10 cellular contexts compared by ENCODE assay signal in the genomic region with DNA sequence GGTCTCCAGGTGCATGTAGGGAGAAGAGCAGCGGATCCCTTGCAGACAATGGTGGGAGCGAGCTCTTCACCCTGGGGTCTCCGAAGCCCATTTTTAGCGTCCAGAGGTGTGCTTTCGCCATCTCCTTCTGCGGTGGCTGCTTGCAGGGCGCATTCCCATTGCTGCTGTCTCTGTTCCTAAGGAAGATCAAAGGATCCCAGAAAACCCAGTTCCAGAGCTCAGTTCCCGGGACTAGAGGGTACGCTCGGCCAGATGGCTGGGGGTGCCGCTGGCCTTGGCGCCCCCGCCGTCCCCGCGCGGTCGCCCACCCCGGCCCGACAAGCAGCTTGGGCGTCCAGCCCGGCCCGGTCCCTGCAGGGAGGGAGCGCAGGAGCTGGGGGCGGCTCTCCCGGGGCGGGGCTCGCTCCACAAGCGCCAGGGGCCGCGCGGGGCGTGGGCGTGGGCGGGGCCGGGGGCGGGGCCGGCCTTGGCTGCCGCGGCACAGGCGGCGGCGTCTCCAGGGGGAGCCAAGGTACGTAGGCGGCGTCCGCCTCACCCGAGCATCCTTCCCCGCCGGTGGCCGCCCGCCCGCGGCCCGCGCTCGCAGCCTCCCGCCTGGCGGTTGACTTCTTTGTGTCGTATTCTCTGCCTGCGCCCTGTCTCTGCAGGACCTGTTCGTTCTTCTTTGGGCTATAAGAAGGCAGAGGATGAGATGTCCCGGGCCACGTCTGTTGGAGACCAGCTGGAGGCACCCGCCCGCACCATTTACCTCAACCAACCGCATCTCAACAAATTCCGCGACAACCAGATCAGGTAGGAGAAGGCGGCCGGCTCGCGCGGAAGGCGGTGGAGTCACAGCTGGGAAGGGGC.
A peak's percentile ranks its signal among the peaks of the same experiment; 100 is the strongest.
DNase-seq lines count a peak whose midpoint lies in the region; ATAC-seq and TF ChIP-seq lines count a peak whose summit lies in the region.
"Had no signal": no experiment of that assay in that cellular context is flagged by ENCODE, and none has a peak within 500 bp of the region (broad histone marks: within the 10 kb centered on the region; RNA-seq: fewer than 3 reads in every experiment).

No MANE protein-coding gene starts in this region.

- in situ Hi-C loops in GM23248 (cut with MboI), result no loop called here

- peak overlapping the region; percentile 67 for H3K4me3 Mint-ChIP-seq in endodermal cell
- no peak overlapping the region for H3K4me3 Mint-ChIP-seq in stimulated activated effector memory CD8-positive, alpha-beta T cell treated with anti-CD3 and anti-CD28 coated beads, Interleukin-12 subunit alpha, Interleukin-12 subunit beta, amount 100 ng/mL, for 72 hours

- peaks cover 2% of the 10 kb centered on the region for H3K4me1 Mint-ChIP-seq in endodermal cell
- H3K4me1 Mint-ChIP-seq in stimulated activated effector memory CD8-positive, alpha-beta T cell treated with anti-CD3 and anti-CD28 coated beads, Interleukin-12 subunit alpha, Interleukin-12 subunit beta, amount 100 ng/mL, for 72 hours, result peaks cover 6% of the 10 kb centered on the region

- H3K79me2 ChIP-seq in GM23248 (ENCODE audit: insufficient read depth), result no peaks in the 10 kb centered on the region

- no peaks in the 10 kb centered on the region for H3K9me2 ChIP-seq in GM23248 (ENCODE audit: insufficient read depth)

- H3K27ac ChIP-seq in endodermal cell (ENCODE audit: low read depth, low read length) (no peak overlapping the region), GM23248 (no peak overlapping the region)
- H3K27ac ChIP-seq: BLaER1 treated with 17β-estradiol and CSF1 and Interleukin-3, amounts not matched to agents 10 nM and 100 nM had no signal

- no peak overlapping the region for H3K27ac Mint-ChIP-seq in endodermal cell
- no peak overlapping the region for H3K27ac Mint-ChIP-seq in stimulated activated effector memory CD8-positive, alpha-beta T cell treated with anti-CD3 and anti-CD28 coated beads, Interleukin-12 subunit alpha, Interleukin-12 subunit beta, amount 100 ng/mL, for 72 hours
- H3K27ac Mint-ChIP-seq: IgD-negative memory B cell had no signal

- peak; percentile 35 for TF ChIP-seq CTCF in endodermal cell (conservative IDR thresholded peaks at IDR 0.05)

- no peak overlapping the region for H3K9ac ChIP-seq in endodermal cell (ENCODE audit: extremely low read depth, low read length, poor library complexity, severe bottlenecking)
- no peak overlapping the region for H3K9ac ChIP-seq in GM23248
- H3K9ac ChIP-seq: BLaER1 treated with 17β-estradiol and CSF1 and Interleukin-3, amounts not matched to agents 10 nM and 100 nM had no signal

- DNase-seq in activated CD4-positive, alpha-beta T cell treated with anti-CD3 and anti-CD28 coated beads for 48 hours, result peak; percentile 10
- no peak for DNase-seq in activated CD4-positive, alpha-beta T cell treated with anti-CD3 and anti-CD28 coated beads, Interleukin-2, amount 50 U/mL, for 4 hours
- DNase-seq in NCI-H524 (lab: John Stamatoyannopoulos, UW) (peak; percentile 60 to 83), endodermal cell (peak; percentile 91), skeletal muscle cell (ENCODE audit: low read depth) (no peak), GM23248 (no peak)
- no peak for DNase-seq in stimulated activated effector memory CD8-positive, alpha-beta T cell treated with anti-CD3 and anti-CD28 coated beads, Interleukin-12 subunit alpha, Interleukin-12 subunit beta, amount 100 ng/mL, for 72 hours (ENCODE audit: low spot score in 2 of 2)

- peaks cover 32% of the 10 kb centered on the region for H3K27me3 ChIP-seq in endodermal cell (ENCODE audit: control insufficient read depth, insufficient read depth, low read length, poor library complexity, severe bottlenecking)
- H3K27me3 ChIP-seq in GM23248 (replicated peaks; ENCODE audit: insufficient read depth), result peaks cover 16% of the 10 kb centered on the region; the same call in 1 of the 2 replicates
- H3K27me3 ChIP-seq: BLaER1 treated with 17β-estradiol and CSF1 and Interleukin-3, amounts not matched to agents 10 nM and 100 nM had no signal

- no peaks in the 10 kb centered on the region for H3K9me3 ChIP-seq in endodermal cell (ENCODE audit: control insufficient read depth, low read length)
- no peaks in the 10 kb centered on the region for H3K9me3 ChIP-seq in GM23248 (ENCODE audit: low read depth)

- H3K27me3 Mint-ChIP-seq in endodermal cell (ENCODE audit: insufficient read depth), result peaks cover 50% of the 10 kb centered on the region

- no peaks in the 10 kb centered on the region for H3K9me3 Mint-ChIP-seq in endodermal cell
- no peaks in the 10 kb centered on the region for H3K9me3 Mint-ChIP-seq in stimulated activated effector memory CD8-positive, alpha-beta T cell treated with anti-CD3 and anti-CD28 coated beads, Interleukin-12 subunit alpha, Interleukin-12 subunit beta, amount 100 ng/mL, for 72 hours

- H3K4me3 ChIP-seq in endodermal cell (ENCODE audit: low read length), result peak overlapping the region; percentile 76
- H3K4me3 ChIP-seq in skeletal muscle cell (ENCODE audit: low read depth, low read length), result peak overlapping the region; percentile 34
- H3K4me3 ChIP-seq in GM23248, result no peak overlapping the region
- H3K4me3 ChIP-seq: BLaER1 treated with 17β-estradiol and CSF1 and Interleukin-3, amounts not matched to agents 10 nM and 100 nM had no signal

- H4K20me1 ChIP-seq in GM23248 (ENCODE audit: insufficient read depth), result no peaks in the 10 kb centered on the region
- H4K20me1 ChIP-seq: BLaER1 treated with 17β-estradiol and CSF1 and Interleukin-3, amounts not matched to agents 10 nM and 100 nM had no signal

- H3K4me2 ChIP-seq in GM23248 (ENCODE audit: unreplicated experiment), result no peak overlapping the region
- H3K4me2 ChIP-seq: BLaER1 treated with 17β-estradiol and CSF1 and Interleukin-3, amounts not matched to agents 10 nM and 100 nM had no signal

- H2AFZ ChIP-seq in GM23248, result no peak overlapping the region

- no peak for ATAC-seq in stimulated activated effector memory CD8-positive, alpha-beta T cell treated with anti-CD3 and anti-CD28 coated beads, Interleukin-12 subunit alpha, Interleukin-12 subunit beta, amount 100 ng/mL, for 72 hours
- no peak for ATAC-seq in GM18498 (IDR thresholded peaks at IDR 0.05; ENCODE audit: unreplicated experiment)

- H3F3A ChIP-seq in GM23248 (ENCODE audit: insufficient read depth), result no peaks in the 10 kb centered on the region

- WGBS in endodermal cell (ENCODE audit: insufficient coverage in 1 of 2, insufficient read length in 1 of 2), 2 experiments, result 4 to 14% methylated on average over 12 to 75 of the region's 75 CpGs
- WGBS in GM23248 (ENCODE audit: low coverage in 1 of 2, low lambda C conversion rate in 2 of 2, missing lambda C conversion rate in 2 of 2), 2 experiments, result 6 to 8% methylated on average over 36 to 50 of the region's 75 CpGs

- H3K36me3 Mint-ChIP-seq in endodermal cell (ENCODE audit: low read depth), result no peaks in the 10 kb centered on the region
- no peaks in the 10 kb centered on the region for H3K36me3 Mint-ChIP-seq in stimulated activated effector memory CD8-positive, alpha-beta T cell treated with anti-CD3 and anti-CD28 coated beads, Interleukin-12 subunit alpha, Interleukin-12 subunit beta, amount 100 ng/mL, for 72 hours
- H3K36me3 Mint-ChIP-seq: IgD-negative memory B cell had no signal

- H3K4me1 ChIP-seq in endodermal cell (ENCODE audit: control insufficient read depth, insufficient read depth, low read length) (no peaks in the 10 kb centered on the region), GM23248 (ENCODE audit: insufficient read depth) (no peaks in the 10 kb centered on the region)

- H3K36me3 ChIP-seq in endodermal cell (ENCODE audit: control insufficient read depth, insufficient read depth, low read length) (no peaks in the 10 kb centered on the region), GM23248 (ENCODE audit: low read depth) (no peaks in the 10 kb centered on the region)
- H3K36me3 ChIP-seq: BLaER1 treated with 17β-estradiol and CSF1 and Interleukin-3, amounts not matched to agents 10 nM and 100 nM had no signal

Comparison
In these comparisons a context has a peak if more than half of its experiments do, and no peak if none do; other contexts are left out.
1. DNase-seq: peak in activated CD4-positive, alpha-beta T cell treated with anti-CD3 and anti-CD28 coated beads for 48 hours (single experiment), NCI-H524 (2 of 2) and endodermal cell (single experiment); none in activated CD4-positive, alpha-beta T cell treated with anti-CD3 and anti-CD28 coated beads, Interleukin-2, amount 50 U/mL, for 4 hours (0 of 2), skeletal muscle cell (single experiment), stimulated activated effector memory CD8-positive, alpha-beta T cell treated with anti-CD3 and anti-CD28 coated beads, Interleukin-12 subunit alpha, Interleukin-12 subunit beta, amount 100 ng/mL, for 72 hours (0 of 2) and GM23248 (single experiment).